ENCODE assay signal across 14 cellular contexts in genomic region chr6:155272353-155273222, GRCh38. TPM values are rescaled to one million over a fixed set of nuclear protein-coding genes. Genes with fewer than 3 reads are reported as not detected.
DNase-seq lines count a peak whose midpoint lies in the region; ATAC-seq and TF ChIP-seq lines count a peak whose summit lies in the region.
"Had no signal": no experiment of that assay in that cellular context is flagged by ENCODE, and none has a peak within 500 bp of the region (broad histone marks: within the 10 kb centered on the region; RNA-seq: fewer than 3 reads in every experiment).

No MANE protein-coding gene starts in this region.

- H4K20me1 ChIP-seq in Karpas-422 (ENCODE audit: insufficient read depth, low read depth, low read length) = no peaks in the 10 kb centered on the region

- H3K27ac ChIP-seq in RWPE2 (ENCODE audit: poor library complexity, severe bottlenecking) (peak overlapping the region; percentile 57), Karpas-422 (ENCODE audit: low read length) (no peak overlapping the region)
- H3K27ac ChIP-seq: HL-60 had no signal

- H3K4me3 ChIP-seq in RWPE2 (ENCODE audit: severe bottlenecking) = no peak overlapping the region
- no peak overlapping the region for H3K4me3 ChIP-seq in fibroblast of mammary gland (ENCODE audit: control insufficient read depth, low read depth, low read length)
- no peak overlapping the region for H3K4me3 ChIP-seq in Karpas-422 (ENCODE audit: low read length)

- no peaks in the 10 kb centered on the region for H3K27me3 ChIP-seq in RWPE2 (ENCODE audit: insufficient read depth, poor library complexity, severe bottlenecking)
- no peaks in the 10 kb centered on the region for H3K27me3 ChIP-seq in Karpas-422 (ENCODE audit: low read length)

- no peak overlapping the region for H3K9ac ChIP-seq in Karpas-422 (ENCODE audit: low read length)

- peak; percentile 28 for DNase-seq in AG20443 (ENCODE audit: low spot score)
- no peak for DNase-seq in RWPE2 (ENCODE audit: low spot score)
- DNase-seq in fibroblast of mammary gland (ENCODE audit: low read depth) = peak; percentile 76
- DNase-seq in pons (ENCODE audit: low spot score) = peak; percentile 84
- DNase-seq in NCI-H524 (lab: John Stamatoyannopoulos, UW) = no peak
- no peak for DNase-seq in Karpas-422
- no peak for DNase-seq in MV-4-11 (lab: John Stamatoyannopoulos, UW)
- DNase-seq in activated CD4-positive, CD25-positive, alpha-beta regulatory T cell treated with anti-CD3 and anti-CD28 coated beads, Interleukin-2, amount 50 U/mL, for 72 hours = no peak
- DNase-seq: activated CD8-positive, alpha-beta memory T cell treated with anti-CD3 and anti-CD28 coated beads for 24 hours; NCI-H1436 treated with DMSO at 0.1 percent for 48 hours; SHP77; stimulated activated CD4-positive, alpha-beta T cell treated with anti-CD3 and anti-CD28 coated beads, Interleukin-12 subunit alpha, Interleukin-12 subunit beta, amount 100 ng/mL, for 4 hours had no signal

- H3K9me3 ChIP-seq in RWPE2 (ENCODE audit: severe bottlenecking) = no peaks in the 10 kb centered on the region
- no peaks in the 10 kb centered on the region for H3K9me3 ChIP-seq in Karpas-422 (ENCODE audit: low read length)

- no peak overlapping the region for H3K4me2 ChIP-seq in Karpas-422 (ENCODE audit: low read depth, low read length, poor library complexity, severe bottlenecking)

- H3K4me1 ChIP-seq in RWPE2 (ENCODE audit: insufficient read depth, poor library complexity, severe bottlenecking) = peaks cover 30% of the 10 kb centered on the region
- H3K4me1 ChIP-seq in Karpas-422 (ENCODE audit: low read length) = peaks cover 15% of the 10 kb centered on the region

- TF ChIP-seq CTCF in RWPE2 (IDR thresholded peaks at IDR 0.05; ENCODE audit: poor library complexity, severe bottlenecking) (no peak), fibroblast of mammary gland (conservative IDR thresholded peaks at IDR 0.05; ENCODE audit: control insufficient read depth, insufficient read depth, low read depth, low read length) (no peak)

- H3K79me2 ChIP-seq in Karpas-422 (ENCODE audit: low read length) = peaks cover 54% of the 10 kb centered on the region

- H3K36me3 ChIP-seq in RWPE2 (ENCODE audit: low read depth) (peaks cover 43% of the 10 kb centered on the region), Karpas-422 (ENCODE audit: insufficient read depth, low read length) (peaks cover 23% of the 10 kb centered on the region)

- no peak overlapping the region for H2AFZ ChIP-seq in Karpas-422 (ENCODE audit: low read length)

- no peak for ATAC-seq in RWPE2 (ENCODE audit: low read depth)

- H3K9me2 ChIP-seq in Karpas-422 (replicated peaks; ENCODE audit: insufficient read depth, low read length) = no peaks in the 10 kb centered on the region

RNA-seq across cellular contexts. Expression of gene CLDN20, which starts 8.8 kb away (rescaled TPM):
- total RNA-seq in Karpas-422 (2014; rRNA removed; shearing (Covaris generic); ENCODE audit: low replicate concordance) = not detected in 2 replicates
- total RNA-seq: subcutaneous adipose tissue had no signal

RNA-seq across cellular contexts. Expression of gene TFB1M, which starts 41.7 kb away (rescaled TPM):
- total RNA-seq in Karpas-422 (2014; rRNA removed; shearing (Covaris generic); ENCODE audit: low replicate concordance) = 40.3 and 45.0 TPM in 2 replicates

Comparison
In these comparisons a context has a peak if more than half of its experiments do, and no peak if none do; other contexts are left out.
1. DNase-seq: peak in AG20443 (single experiment), fibroblast of mammary gland (single experiment) and pons (single experiment); none in RWPE2 (single experiment), NCI-H524 (0 of 2), Karpas-422 (single experiment), MV-4-11 (single experiment) and activated CD4-positive, CD25-positive, alpha-beta regulatory T cell treated with anti-CD3 and anti-CD28 coated beads, Interleukin-2, amount 50 U/mL, for 72 hours (single experiment).